ENCODE assay signal across 8 cellular contexts in the genomic region with DNA sequence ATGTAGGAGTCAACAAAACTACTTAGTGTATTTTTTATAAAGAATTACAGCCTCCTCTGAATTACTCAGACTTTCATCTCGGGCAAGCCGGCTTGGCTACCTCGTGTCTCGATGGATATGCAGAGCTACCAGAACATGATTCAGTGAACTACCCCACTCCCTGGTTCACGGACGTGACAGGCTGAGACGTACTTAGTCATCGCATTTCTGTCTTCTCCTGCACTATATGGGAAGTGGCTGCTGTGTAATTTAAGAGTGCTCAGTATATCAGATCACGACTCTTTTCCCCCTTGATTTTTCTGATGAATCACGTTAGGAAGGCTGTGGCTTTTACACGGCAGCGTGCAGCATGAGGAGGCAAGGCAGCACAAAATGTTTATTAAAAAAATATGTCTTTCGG.
DNase-seq lines count a peak whose midpoint lies in the region.
"Had no signal": no experiment of that assay in that cellular context is flagged by ENCODE, and none has a peak within 500 bp of the region (broad histone marks: within the 10 kb centered on the region; RNA-seq: fewer than 3 reads in every experiment).

No MANE protein-coding gene starts in this region.

- DNase-seq in NCI-H226, result peak; percentile 85
- peak; percentile 61 for DNase-seq in activated CD8-positive, alpha-beta memory T cell treated with anti-CD3 and anti-CD28 coated beads, Interleukin-2, amount 50 U/mL, for 48 hours
- peak; percentile 99 for DNase-seq in iris pigment epithelial cell (ENCODE audit: low read depth)
- DNase-seq in stimulated activated CD8-positive, alpha-beta memory T cell treated with anti-CD3 and anti-CD28 coated beads, Interleukin-4, amount 100 ng/mL, for 48 hours, result peak; percentile 59
- DNase-seq in ecto neural progenitor cell (ENCODE audit: low spot score), result no peak
- no peak for DNase-seq in globus pallidus (ENCODE audit: low spot score)
- no peak for DNase-seq in T-helper 9 cell
- DNase-seq: right cardiac atrium had no signal

Comparison
In these comparisons a context has a peak if more than half of its experiments do, and no peak if none do; other contexts are left out.
1. DNase-seq: peak in NCI-H226 (single experiment), activated CD8-positive, alpha-beta memory T cell treated with anti-CD3 and anti-CD28 coated beads, Interleukin-2, amount 50 U/mL, for 48 hours (single experiment), iris pigment epithelial cell (single experiment) and stimulated activated CD8-positive, alpha-beta memory T cell treated with anti-CD3 and anti-CD28 coated beads, Interleukin-4, amount 100 ng/mL, for 48 hours (single experiment); none in ecto neural progenitor cell (single experiment), globus pallidus (single experiment) and T-helper 9 cell (single experiment).